ENCODE assay signal across 10 cellular contexts in the genomic region with DNA sequence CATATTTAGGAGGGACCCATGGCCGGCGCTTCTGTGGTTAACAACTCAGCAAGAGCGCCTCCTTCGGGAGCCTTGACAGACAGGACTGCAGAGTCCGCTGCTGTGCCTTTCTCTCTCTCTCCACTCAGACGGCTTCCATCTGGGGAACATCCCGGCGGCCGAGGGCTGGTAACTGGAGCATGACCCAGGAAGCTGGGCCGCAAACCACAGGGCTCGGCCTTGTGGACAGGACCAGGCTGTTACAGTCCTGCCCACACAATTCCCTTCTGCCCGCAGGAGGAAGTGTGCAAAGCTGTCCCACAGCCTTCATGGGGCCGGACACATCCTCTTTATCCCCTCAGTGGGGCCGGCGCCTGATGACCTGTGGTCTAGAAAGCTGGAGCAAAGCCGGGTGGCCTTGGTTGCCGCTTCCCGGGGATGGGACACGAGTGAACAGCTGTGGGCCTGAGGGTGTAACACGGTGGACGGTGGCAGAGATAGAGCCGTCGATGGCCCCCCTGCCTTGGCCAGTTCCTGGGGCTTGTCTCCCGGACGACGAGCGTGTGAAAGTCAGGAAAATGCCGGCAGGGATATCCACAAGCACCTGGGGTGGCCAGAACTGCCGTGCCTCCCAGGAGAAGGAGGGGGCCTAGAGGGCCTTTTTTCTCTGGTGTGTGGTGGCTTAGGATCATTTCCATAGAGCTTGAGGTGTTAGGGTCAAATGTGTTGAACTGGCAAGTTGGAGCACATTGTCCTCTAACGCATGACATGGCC. TPM values are rescaled to one million over a fixed set of nuclear protein-coding genes. Genes with fewer than 3 reads are reported as not detected.
A peak's percentile ranks its signal among the peaks of the same experiment; 100 is the strongest.
DNase-seq lines count a peak whose midpoint lies in the region; ATAC-seq and TF ChIP-seq lines count a peak whose summit lies in the region.
"Had no signal": no experiment of that assay in that cellular context is flagged by ENCODE, and none has a peak within 500 bp of the region (broad histone marks: within the 10 kb centered on the region; RNA-seq: fewer than 3 reads in every experiment).

No MANE protein-coding gene starts in this region.

- no peaks in the 10 kb centered on the region for H3K9me2 ChIP-seq in PC-3 (replicated peaks; ENCODE audit: low read length)

- H4K20me1 ChIP-seq in PC-3 (ENCODE audit: low read length), result no peaks in the 10 kb centered on the region

- H3K27ac ChIP-seq in ACC112 (ENCODE audit: low read depth, low read length) (peak overlapping the region; percentile 75), PC-3 (ENCODE audit: low read length) (peak overlapping the region; percentile 48), esophagus squamous epithelium (peak overlapping the region; percentile 87 to 96 (median 94)), muscle layer of duodenum (ENCODE audit: low read length) (peak overlapping the region; percentile 67)
- H3K27ac ChIP-seq: SK-N-MC had no signal

- no peak for TF ChIP-seq CTCF in PC-3 (conservative IDR thresholded peaks at IDR 0.05; ENCODE audit: low read depth, low read length)
- peak in 3 of 6 experiments; percentile 19 to 34 (median 23) for TF ChIP-seq CTCF in esophagus squamous epithelium (IDR thresholded peaks at IDR 0.05)

- no peaks in the 10 kb centered on the region for H3F3A ChIP-seq in PC-3 (ENCODE audit: low read length, unreplicated experiment)

- H3K9ac ChIP-seq in PC-3 (ENCODE audit: low read length), result no peak overlapping the region

- TF ChIP-seq POLR2A in esophagus squamous epithelium (IDR thresholded peaks at IDR 0.05), result no peak

- H3K4me3 ChIP-seq in ACC112 (ENCODE audit: low read depth, low read length) (0 out of 2 replicates have a peak overlapping the region, but pooled peaks have one; percentile 29), PC-3 (ENCODE audit: low read length) (no peak overlapping the region), esophagus squamous epithelium (peak overlapping the region in 1 of 4 donors; percentile 3), muscle layer of duodenum (ENCODE audit: low read depth in 1 of 2, low read length in 2 of 2) (no peak overlapping the region)
- H3K4me3 ChIP-seq: SK-N-MC had no signal

- BruUV-seq in PC-3 (replicated peaks; lab: Mats Ljungman, UMichigan), result no TSS peak

- CTCF ChIA-PET in PC-3 (lab: Charles Lee), result no interaction called here

- H3K79me2 ChIP-seq in ACC112 (ENCODE audit: control insufficient read depth, insufficient read depth, low read length, unreplicated experiment) (no peaks in the 10 kb centered on the region), PC-3 (ENCODE audit: low read length) (no peaks in the 10 kb centered on the region)

- ATAC-seq in PC-3 (no peak), GM18520 (IDR thresholded peaks at IDR 0.05; ENCODE audit: unreplicated experiment) (no peak), GM19324 (IDR thresholded peaks at IDR 0.05; ENCODE audit: low FRiP score, unreplicated experiment) (no peak)

- 41 to 50% methylated on average over 15 to 18 of the region's 30 CpGs for WGBS in esophagus squamous epithelium, 2 donors

- no peak for DNase-seq in PC-3
- no peak for DNase-seq in esophagus squamous epithelium (lab: John Stamatoyannopoulos, UW)
- DNase-seq in activated naive CD4-positive, alpha-beta T cell treated with Interleukin-2 at 50 U/mL for 16 hours, result no peak
- no peak for DNase-seq in NCI-H774 (lab: John Stamatoyannopoulos, UW)
- DNase-seq: CD4-positive, alpha-beta memory T cell had no signal

- intact Hi-C loops in PC-3 (cut with micrococcal nuclease) (no loop called here), esophagus squamous epithelium (cut with DNase I) (no loop called here)

- H3K9me3 ChIP-seq in PC-3 (ENCODE audit: low read length) (no peaks in the 10 kb centered on the region), esophagus squamous epithelium (no peaks in the 10 kb centered on the region), muscle layer of duodenum (ENCODE audit: control insufficient read depth in 1 of 2, low read length in 2 of 2) (no peaks in the 10 kb centered on the region)

- H3K36me3 ChIP-seq in ACC112 (ENCODE audit: insufficient read depth, low read length) (no peaks in the 10 kb centered on the region), PC-3 (ENCODE audit: low read depth, low read length) (no peaks in the 10 kb centered on the region), esophagus squamous epithelium (peaks cover 0 to 16% (median 2%) of the 10 kb centered on the region in 3 donors), muscle layer of duodenum (ENCODE audit: control insufficient read depth in 1 of 2, insufficient read depth in 2 of 2, low read length in 2 of 2) (no peaks in the 10 kb centered on the region)

- H3K4me2 ChIP-seq in PC-3 (ENCODE audit: low read length), result peak overlapping the region; percentile 69

- H3K4me1 ChIP-seq in ACC112 (ENCODE audit: control insufficient read depth, insufficient read depth, low read length, unreplicated experiment) (peaks cover 27% of the 10 kb centered on the region), PC-3 (ENCODE audit: insufficient read depth, low read length) (peaks cover 25% of the 10 kb centered on the region), esophagus squamous epithelium (peaks cover 58 to 71% (median 64%) of the 10 kb centered on the region in 3 donors), muscle layer of duodenum (ENCODE audit: control insufficient read depth in 1 of 2, insufficient read depth in 2 of 2, low read length in 2 of 2) (peaks cover 9 to 53% of the 10 kb centered on the region in 2 donors)

- H3K27me3 ChIP-seq in ACC112 (ENCODE audit: insufficient read depth, low read length) (no peaks in the 10 kb centered on the region), PC-3 (ENCODE audit: low read length) (no peaks in the 10 kb centered on the region), esophagus squamous epithelium (no peaks in the 10 kb centered on the region), muscle layer of duodenum (ENCODE audit: low read depth, low read length) (no peaks in the 10 kb centered on the region)

- POLR2A ChIA-PET in PC-3 (lab: Charles Lee; ENCODE audit: unreplicated experiment), result no interaction called here

- H2AFZ ChIP-seq in ACC112 (ENCODE audit: low read length, unreplicated experiment), result no peak overlapping the region
- no peak overlapping the region for H2AFZ ChIP-seq in PC-3 (ENCODE audit: low read length)

RNA-seq across cellular contexts. Expression of gene FBLN1, which starts 50.1 kb away (rescaled TPM):
- total RNA-seq in PC-3 (2014; rRNA removed) (13.4 and 17.4 TPM in 2 replicates), esophagus squamous epithelium (100 to 1,000 TPM in 2 of 4 donors, 10 to 100 TPM in 2; 33.7 to 546 (median 86.3) TPM)
- total RNA-seq: CD4-positive, alpha-beta memory T cell had no signal
